ENCODE assay signal across 8 cellular contexts in the genomic region with DNA sequence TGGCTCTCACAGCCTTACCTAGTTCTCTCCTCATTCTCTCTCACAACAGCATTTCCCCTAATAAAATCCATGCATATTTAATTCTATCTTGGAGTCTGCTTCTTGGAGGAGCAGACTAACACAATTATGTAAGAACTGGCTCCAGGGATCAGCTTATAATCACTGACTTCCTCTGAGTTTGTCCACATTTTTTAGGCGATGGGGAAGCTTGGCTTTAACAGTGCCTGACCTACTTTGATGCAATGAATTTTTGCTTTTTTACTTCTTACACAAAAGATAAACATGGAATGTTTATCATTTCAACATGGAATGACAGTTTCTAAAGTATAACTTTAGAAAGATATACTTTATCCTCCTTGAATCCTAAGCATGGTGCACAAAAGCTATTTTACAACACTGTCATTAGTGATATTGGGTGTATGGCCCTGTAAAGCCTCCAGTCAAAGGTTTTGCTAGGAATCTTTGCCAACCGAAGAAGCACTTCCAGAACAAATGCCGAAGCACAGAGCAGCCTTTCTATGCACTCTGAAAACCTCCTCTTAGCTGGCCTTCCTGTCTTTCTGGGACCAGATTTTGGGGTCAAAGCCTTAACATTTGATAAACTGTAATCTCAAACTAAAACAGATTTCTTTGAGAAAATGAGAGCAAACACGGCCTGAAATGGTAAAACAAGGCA. TPM values are rescaled to one million over a fixed set of nuclear protein-coding genes. Genes with fewer than 3 reads are reported as not detected.
DNase-seq lines count a peak whose midpoint lies in the region; ATAC-seq, FAIRE-seq and TF ChIP-seq lines count a peak whose summit lies in the region.

No MANE protein-coding gene starts in this region.

- H2AFZ ChIP-seq in IMR-90 (replicated peaks; ENCODE audit: low read length, poor library complexity) (peak overlapping the region; percentile 75), GM12878 (ENCODE audit: control insufficient read depth, low read depth, low read length) (peak overlapping the region; percentile 91)

- no peak overlapping the region for H2AK9ac ChIP-seq in IMR-90 (replicated peaks; ENCODE audit: low read depth, low read length, poor library complexity)

- H2BK15ac ChIP-seq in IMR-90 (ENCODE audit: low read depth, low read length): no peak overlapping the region

- H2BK20ac ChIP-seq in IMR-90 (ENCODE audit: low read depth, low read length): no peak overlapping the region

- peak overlapping the region; percentile 33; the same call in 1 of the 2 replicates for H2AK5ac ChIP-seq in IMR-90 (ENCODE audit: low read depth, low read length)

- CTCF ChIA-PET in IMR-90 (lab: Yijun Ruan, JAX): interaction anchor here (0.6 to 0.7 kb wide), 3 partner anchors 16 to 55 kb away, joined by 3 to 5 read pairs (median 3); no protein-coding TSS in a partner anchor
- CTCF ChIA-PET in GM12878 (lab: Yijun Ruan, JAX): interaction anchor here (0.6 to 11.9 kb wide), 37 partner anchors 8 to 687 kb away, joined by 3 to 179 read pairs (median 5); no protein-coding TSS in a partner anchor

- H4K5ac ChIP-seq in IMR-90 (ENCODE audit: low read depth, low read length): peak overlapping the region; percentile 58

- TF ChIP-seq POLR2A in IMR-90 (IDR thresholded peaks at IDR 0.05; ENCODE audit: low read depth, low read length): no peak
- no peak for TF ChIP-seq POLR2A in GM12878 (IDR thresholded peaks at IDR 0.05; ENCODE audit: low read depth, low read length)

- dilution Hi-C loops in IMR-90 (cut with HindIII; ENCODE audit: low sequenced_read_pairs, unreplicated experiment): no loop called here

- peak overlapping the region; percentile 79 for H3K18ac ChIP-seq in IMR-90 (ENCODE audit: low read depth, low read length)

- H3K56ac ChIP-seq in IMR-90 (ENCODE audit: extremely low read depth, insufficient read depth, low read length): peak overlapping the region; percentile 52; the same call in 1 of the 2 replicates

- peak overlapping the region; percentile 86 for H2BK5ac ChIP-seq in IMR-90 (ENCODE audit: low read depth, low read length, poor library complexity, severe bottlenecking)

- BruUV-seq in IMR-90 (replicated peaks; lab: Mats Ljungman, UMichigan) (TSS peak; percentile 68), GM12878 (replicated peaks; lab: Mats Ljungman, UMichigan) (no TSS peak)

- in situ Hi-C loops in IMR-90 (cut with MboI; ENCODE audit: low sequenced_read_pairs): loop anchor here (10.0 kb wide), 1 partner anchor 654 kb away; no protein-coding TSS in a partner anchor
- in situ Hi-C loops in GM12878 (cut with MboI): loop anchor here (10.0 kb wide), 1 partner anchor 474 kb away; no protein-coding TSS in a partner anchor

- H3K4me3 ChIP-seq in IMR-90 (ENCODE audit: insufficient read depth, low read depth, low read length) (peak overlapping the region; percentile 50), GM12878 (peak overlapping the region; percentile 74), stomach smooth muscle (ENCODE audit: low read length in 2 of 2) (peak overlapping the region; percentile 71 to 82)

- H3K79me1 ChIP-seq in IMR-90 (ENCODE audit: low read depth in 1 of 2, low read length in 2 of 2): peaks cover 15 to 21% of the 10 kb centered on the region in 2 experiments

- WGBS in IMR-90 (ENCODE audit: extremely low coverage in 2 of 2, insufficient read length in 1 of 2), 2 experiments: 0% methylated on average over 2 of the region's 4 CpGs; no CpG with 5 or more reads in 1 of the 2 experiments
- 70% methylated on average over 4 of the region's 4 CpGs for WGBS in GM12878 (ENCODE audit: insufficient coverage, insufficient replicate concordance, low lambda C conversion rate, missing lambda C conversion rate)

- H3K27me3 ChIP-seq in IMR-90 (ENCODE audit: control insufficient read depth, insufficient read depth, low read length) (no peaks in the 10 kb centered on the region), GM12878 (replicated peaks in 1 of 2; ENCODE audit: control insufficient read depth in 2 of 2, insufficient read depth in 2 of 2, low read length in 1 of 2) (no peaks in the 10 kb centered on the region), stomach smooth muscle (ENCODE audit: control insufficient read depth in 1 of 2, insufficient read depth in 2 of 2, low read length in 2 of 2) (no peaks in the 10 kb centered on the region)

- no peaks in the 10 kb centered on the region for H4K20me1 ChIP-seq in IMR-90 (ENCODE audit: insufficient read depth, low read length)
- H4K20me1 ChIP-seq in GM12878 (ENCODE audit: control insufficient read depth, insufficient read depth): no peaks in the 10 kb centered on the region

- H3K4me1 ChIP-seq in IMR-90 (ENCODE audit: control insufficient read depth, insufficient read depth, low read length) (peaks cover 5% of the 10 kb centered on the region), GM12878 (ENCODE audit: control insufficient read depth, insufficient read depth, low read length) (peaks cover 4% of the 10 kb centered on the region; the same call in 1 of the 2 replicates), stomach smooth muscle (ENCODE audit: control insufficient read depth, insufficient read depth, low read length) (peaks cover 9% of the 10 kb centered on the region)

- no peak for TF ChIP-seq EP300 in GM12878 (IDR thresholded peaks at IDR 0.05; ENCODE audit: borderline replicate concordance in 1 of 2, control insufficient read depth in 1 of 2, low read depth in 2 of 2, low read length in 2 of 2)

- RAD21 ChIA-PET in GM12878 (lab: Charles Lee; ENCODE audit: unreplicated experiment): interaction anchor here (0.6 to 3.6 kb wide), 17 partner anchors 7 to 668 kb away, joined by 3 to 13 read pairs (median 4); a partner anchor contains a TSS

- H3K4me2 ChIP-seq in IMR-90 (ENCODE audit: low read depth, low read length): peak overlapping the region; percentile 99
- peak overlapping the region; percentile 81 for H3K4me2 ChIP-seq in GM12878 (ENCODE audit: control insufficient read depth, insufficient read depth)

- TF ChIP-seq CTCF in IMR-90 (conservative IDR thresholded peaks at IDR 0.05; ENCODE audit: low read depth, low read length) (no peak), GM12878 (IDR thresholded peaks at IDR 0.05 in 2 of 3, conservative IDR thresholded peaks at IDR 0.05 in 1 of 3; ENCODE audit: control insufficient read depth in 2 of 3, extremely low read depth in 1 of 3, insufficient read depth in 1 of 3, low read depth in 3 of 3, low read length in 3 of 3) (no peak)

- peak overlapping the region; percentile 96 for H3K27ac ChIP-seq in IMR-90 (ENCODE audit: insufficient read depth, low read length)
- peak overlapping the region; percentile 57; the same call in 1 of the 2 replicates for H3K27ac ChIP-seq in GM12878 (ENCODE audit: control insufficient read depth, insufficient read depth)
- H3K27ac ChIP-seq in stomach smooth muscle (ENCODE audit: low read length): no peak overlapping the region

- H3K9me3 ChIP-seq in IMR-90 (ENCODE audit: control insufficient read depth, insufficient read depth, low read length) (no peaks in the 10 kb centered on the region), GM12878 (replicated peaks; ENCODE audit: control insufficient read depth, insufficient read depth, low read length) (no peaks in the 10 kb centered on the region), stomach smooth muscle (ENCODE audit: control insufficient read depth in 2 of 2, low read length in 2 of 2) (no peaks in the 10 kb centered on the region)

- H3K14ac ChIP-seq in IMR-90 (replicated peaks; ENCODE audit: low read depth, low read length): peak overlapping the region; percentile 47; the same call in 1 of the 2 replicates

- H3K9ac ChIP-seq in IMR-90 (ENCODE audit: low read depth, low read length) (peak overlapping the region; percentile 90), GM12878 (ENCODE audit: control insufficient read depth, insufficient read depth, low read length) (peak overlapping the region; percentile 66; the same call in 1 of the 2 replicates), stomach smooth muscle (ENCODE audit: low read length in 2 of 2) (peak overlapping the region; percentile 68 to 81)

- FAIRE-seq in GM12878 (lab: Jason Lieb, UNC): no peak
- no peak for FAIRE-seq in frontal cortex (lab: Jason Lieb, UNC)

- peaks cover 4% of the 10 kb centered on the region for H3K9me1 ChIP-seq in IMR-90 (ENCODE audit: insufficient read depth, low read length)

- H4K91ac ChIP-seq in IMR-90 (ENCODE audit: insufficient read depth, low read depth, low read length): no peak overlapping the region

- intact Hi-C loops in IMR-90 (cut with micrococcal nuclease): loop anchor here (1.0 to 10.0 kb wide), 6 partner anchors 80 to 754 kb away; a partner anchor contains a TSS
- intact Hi-C loops in GM12878 (cut with micrococcal nuclease; ENCODE audit: unreplicated experiment): loop anchor here (2.0 to 10.0 kb wide), 3 partner anchors 80 to 414 kb away; a partner anchor contains a TSS
- intact Hi-C loops in posterior vena cava (cut with DNase I): no loop called here

- H3K79me2 ChIP-seq in GM12878 (ENCODE audit: control insufficient read depth, insufficient read depth, low read length): peaks cover 2% of the 10 kb centered on the region

- TF ChIP-seq RAD21 in IMR-90 (IDR thresholded peaks at IDR 0.05; ENCODE audit: low read length) (no peak), GM12878 (IDR thresholded peaks at IDR 0.05; ENCODE audit: insufficient read depth, low read depth, low read length) (no peak)

- peak overlapping the region; percentile 67 for H3K23ac ChIP-seq in IMR-90 (ENCODE audit: low read depth, low read length)

- ATAC-seq in IMR-90 (ENCODE audit: low read depth) (peak; percentile 59), GM12878 (no peak)

- SMC1A ChIA-PET in GM12878 (lab: Charles Lee; ENCODE audit: uncharacterized antibody, unreplicated experiment): interaction anchor here (1.0 to 4.7 kb wide), 19 partner anchors 7 to 668 kb away, joined by 3 to 16 read pairs (median 4); a partner anchor contains a TSS

- peak; percentile 21 for DNase-seq in IMR-90
- DNase-seq in GM12878 (ENCODE audit: low read depth, low spot score): no peak
- DNase-seq in kidney tubule cell (ENCODE audit: low spot score): peak; percentile 12
- no peak for DNase-seq in posterior vena cava (ENCODE audit: low spot score)
- no peak for DNase-seq in frontal cortex (ENCODE audit: low spot score in 2 of 2)
- DNase-seq in OCI-M2 (lab: John Stamatoyannopoulos, UW; ENCODE audit: unreplicated experiment): no peak
- DNase-seq in cerebellar nuclear complex (lab: John Stamatoyannopoulos, UW): no peak

- H3K4ac ChIP-seq in IMR-90 (ENCODE audit: low read depth, low read length): peak overlapping the region; percentile 49

- H3K36me3 ChIP-seq in IMR-90 (ENCODE audit: control insufficient read depth, insufficient read depth, low read length) (peaks cover 2% of the 10 kb centered on the region; the same call in 1 of the 2 replicates), GM12878 (ENCODE audit: control insufficient read depth in 2 of 2, insufficient read depth in 2 of 2, low read length in 1 of 2) (no peaks in the 10 kb centered on the region), stomach smooth muscle (ENCODE audit: control insufficient read depth in 2 of 2, insufficient read depth in 2 of 2, low read length in 2 of 2) (no peaks in the 10 kb centered on the region)

- POLR2A ChIA-PET in IMR-90 (lab: Charles Lee; ENCODE audit: unreplicated experiment): no interaction called here
- POLR2A ChIA-PET in GM12878 (lab: Charles Lee): interaction anchor here (0.6 to 1.0 kb wide), 2 partner anchors 9 to 668 kb away, joined by 3 to 8 read pairs; no protein-coding TSS in a partner anchor

- H2BK120ac ChIP-seq in IMR-90 (ENCODE audit: low read depth, low read length): no peak overlapping the region

- H4K8ac ChIP-seq in IMR-90 (ENCODE audit: low read depth in 2 of 2, low read length in 2 of 2): peak overlapping the region; percentile 38 to 67; a peak in 3 of 4 replicates

RNA-seq across cellular contexts. Expression of a gene that starts 0.8 kb away (rescaled TPM):
- total RNA-seq in IMR-90 (2012; rRNA removed): 36.4 and 52.2 TPM in 2 replicates
- polyA plus RNA-seq in IMR-90 (2012; rRNA removed): 38.8 and 49.7 TPM in 2 replicates
- polyA plus RNA-seq in IMR-90 (2012; cell fraction: cytosol; rRNA removed): 13.2 and 20.5 TPM in 2 replicates
- polyA plus RNA-seq in IMR-90 (2012; cell fraction: nucleus; rRNA removed; ENCODE audit: low replicate concordance): 20.3 and 254 TPM in 2 replicates
- total RNA-seq in GM12878 (2013; cell fraction: nucleolus; rRNA removed): 22.7 and 28.3 TPM in 2 replicates
- total RNA-seq in GM12878 (2014; rRNA removed): 26.4 and 31.3 TPM in 2 replicates
- 31.3 and 33.9 TPM in 2 replicates for total RNA-seq in GM12878 (2014; rRNA removed; fragmentation: Illumina TruSeq; extraction: Trizol)
- 19.7 and 20.9 TPM in 2 replicates for total RNA-seq in GM12878 (2021)
- polyA plus RNA-seq in GM12878 (2011; ENCODE audit: low read depth): 24.5 TPM
- 39.4 and 54.3 TPM in 2 replicates for polyA plus RNA-seq in GM12878 (2011; rRNA removed)
- 17.6 and 19.3 TPM in 2 replicates for polyA plus RNA-seq in GM12878 (2011; cell fraction: cytosol; rRNA removed)
- polyA plus RNA-seq in GM12878 (2011; cell fraction: nucleus; rRNA removed): 35.3 and 51.7 TPM in 2 replicates
- polyA plus RNA-seq in GM12878 (2012): 21.2 and 23.6 TPM in 2 replicates
- polyA plus RNA-seq in GM12878 (2014; fragmentation: Illumina TruSeq; extraction: Trizol): 25.9 and 29.5 TPM in 2 replicates
- polyA plus RNA-seq in GM12878 (2014; fragmentation: Nextera tagmentation; extraction: Ambion mirVana): 10 to 100 TPM; 41.0 to 47.3 TPM
- 27.0 and 34.2 TPM in 2 replicates for polyA plus RNA-seq in GM12878 (2014; rRNA removed)
- 10 to 100 TPM; 33.0 to 33.1 TPM for polyA plus RNA-seq in GM12878 (2016; fragmentation: Nextera tagmentation; extraction: Ambion mirVana)
- 10.6 and 11.5 TPM in 2 replicates for polyA minus RNA-seq in GM12878 (2011; rRNA and poly(A)+ RNA removed)
- polyA minus RNA-seq in GM12878 (2011; cell fraction: cytosol; rRNA and poly(A)+ RNA removed): 2.2 and 2.7 TPM in 2 replicates
- 7.7 and 8.6 TPM in 2 replicates for polyA minus RNA-seq in GM12878 (2011; cell fraction: nucleus; rRNA and poly(A)+ RNA removed)
- 10 to 100 TPM; 40.1 to 41.2 TPM for total RNA-seq in posterior vena cava
- 7.3 TPM for total RNA-seq in frontal cortex

RNA-seq across cellular contexts. Expression of a gene that starts 22.3 kb away (rescaled TPM):
- total RNA-seq in IMR-90 (2012; rRNA removed) (9.0 and 11.4 TPM in 2 replicates), GM12878 (2014; rRNA removed) (25.0 and 27.6 TPM in 2 replicates), GM12878 (2014; rRNA removed; fragmentation: Illumina TruSeq; extraction: Trizol) (25.2 and 26.7 TPM in 2 replicates), GM12878 (2021) (25.7 TPM in 2 replicates), posterior vena cava (10 to 100 TPM; 14.6 to 18.7 TPM), frontal cortex (107 TPM)
- polyA plus RNA-seq in IMR-90 (2012; rRNA removed) (5.5 and 5.7 TPM in 2 replicates), GM12878 (2011; rRNA removed) (15.8 and 20.4 TPM in 2 replicates), GM12878 (2014; fragmentation: Illumina TruSeq; extraction: Trizol) (27.7 and 35.1 TPM in 2 replicates), GM12878 (2014; fragmentation: Nextera tagmentation; extraction: Ambion mirVana) (10 to 100 TPM in 1 of 2 experiments, 1 to 10 TPM in 1; 8.9 to 10.7 TPM), GM12878 (2014; rRNA removed) (22.3 and 24.5 TPM in 2 replicates), GM12878 (2016; fragmentation: Nextera tagmentation; extraction: Ambion mirVana) (10 to 100 TPM; 30.6 to 32.5 TPM)
- polyA plus RNA-seq in IMR-90 (2012; cell fraction: cytosol; rRNA removed): 1.5 and 1.9 TPM in 2 replicates
- 2.0 and 4.7 TPM in 2 replicates for polyA plus RNA-seq in IMR-90 (2012; cell fraction: nucleus; rRNA removed; ENCODE audit: low replicate concordance)
- 76.0 and 77.0 TPM in 2 replicates for total RNA-seq in GM12878 (2013; cell fraction: nucleolus; rRNA removed)
- polyA plus RNA-seq in GM12878 (2011; ENCODE audit: low read depth): 9.6 TPM
- 8.3 and 8.9 TPM in 2 replicates for polyA plus RNA-seq in GM12878 (2011; cell fraction: cytosol; rRNA removed)
- polyA plus RNA-seq in GM12878 (2011; cell fraction: nucleus; rRNA removed): 15.4 and 16.4 TPM in 2 replicates
- polyA plus RNA-seq in GM12878 (2012): 11.8 and 13.2 TPM in 2 replicates
- 19.1 and 23.2 TPM in 2 replicates for polyA minus RNA-seq in GM12878 (2011; rRNA and poly(A)+ RNA removed)
- 5.0 and 6.8 TPM in 2 replicates for polyA minus RNA-seq in GM12878 (2011; cell fraction: cytosol; rRNA and poly(A)+ RNA removed)
- polyA minus RNA-seq in GM12878 (2011; cell fraction: nucleus; rRNA and poly(A)+ RNA removed): 17.0 and 27.1 TPM in 2 replicates

Comparison
In these comparisons a context has a peak if more than half of its experiments do, and no peak if none do; other contexts are left out.
1. DNase-seq: peak in IMR-90 (single experiment) and kidney tubule cell (single experiment); none in GM12878 (single experiment), posterior vena cava (single experiment), frontal cortex (0 of 2), OCI-M2 (single experiment) and cerebellar nuclear complex (0 of 2).
2. intact Hi-C loops: an anchor here in IMR-90 (1.0 to 10.0 kb wide) and GM12878 (2.0 to 10.0 kb wide); none called in posterior vena cava.
3. Peak in every context shown above with its lines, with median percentiles within 50 percentile points of each other: H3K4me3 ChIP-seq and H3K9ac ChIP-seq.